In the genomic region with DNA sequence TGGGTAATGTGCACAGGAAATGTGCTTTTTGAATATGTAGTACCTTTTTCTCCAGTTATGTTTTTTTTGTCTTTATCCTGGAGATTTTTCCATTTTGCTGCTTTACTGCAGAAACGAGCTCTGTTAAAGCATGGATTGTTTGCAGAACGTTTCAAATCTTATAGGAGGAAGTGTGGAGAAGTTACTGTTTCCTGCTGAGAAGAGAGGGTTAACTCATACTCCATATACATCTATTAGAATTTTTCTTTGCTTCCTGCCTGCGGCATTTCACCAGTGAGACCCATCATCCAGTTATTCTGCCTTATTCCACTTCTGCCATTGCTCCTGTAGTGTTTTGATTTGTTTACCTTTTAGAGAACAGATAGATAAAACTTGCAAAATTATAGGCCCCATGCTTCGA, we compare ENCODE assay signal across 8 cellular contexts. TPM values are rescaled to one million over a fixed set of nuclear protein-coding genes. Genes with fewer than 3 reads are reported as not detected.
DNase-seq lines count a peak whose midpoint lies in the region; ATAC-seq lines count a peak whose summit lies in the region.

No MANE protein-coding gene starts in this region.

- whole genome bisulfite sequencing in esophagus, 2 donors = 0 to 2% methylated on average over 4 of the region's 4 CpGs
- no CpG with 5 or more reads among the region's 4 CpGs for WGBS in trophoblast cell (ENCODE audit: extremely low coverage, insufficient coverage, insufficient read length)

- CTCF ChIA-PET in activated CD8-positive, alpha-beta memory T cell treated with anti-CD3 and anti-CD28 coated beads, Interleukin-2, amount 10 ng/mL, durations not matched to agents 7 days and 5 days (lab: Charles Lee) = no interaction called here

- no peak for DNase-seq in activated CD8-positive, alpha-beta memory T cell treated with anti-CD3 and anti-CD28 coated beads, Interleukin-2, amount 10 ng/mL, durations not matched to agents 7 days and 5 days
- DNase-seq in activated CD8-positive, alpha-beta memory T cell treated with anti-CD3 and anti-CD28 coated beads, Interleukin-2, amount 50 U/mL, for 4 hours = no peak
- DNase-seq in SJSA1 (ENCODE audit: low read depth in 1 of 2, low spot score in 2 of 2) (peak in 1 of 2 experiments; percentile 12), trophoblast cell (no peak), nucleus accumbens (lab: John Stamatoyannopoulos, UW) (no peak), T1000 (lab: John Stamatoyannopoulos, UW) (no peak)
- DNase-seq in stimulated activated CD4-positive, alpha-beta T cell treated with anti-CD3 and anti-CD28 coated beads, Interleukin-15, amount 100 ng/mL, for 24 hours = no peak

- no peak overlapping the region for H2BK120ac ChIP-seq in trophoblast cell (ENCODE audit: insufficient read depth, low read length, poor library complexity)

- no peak overlapping the region for H3K9ac ChIP-seq in trophoblast cell (ENCODE audit: low read length)

- H3K4ac ChIP-seq in trophoblast cell (ENCODE audit: low read depth, low read length) = peak overlapping the region; percentile 71

- no peak overlapping the region for H2BK5ac ChIP-seq in trophoblast cell (ENCODE audit: low read depth, low read length, poor library complexity)

- peak overlapping the region; percentile 46 for H3K4me3 ChIP-seq in SJSA1
- peak overlapping the region; percentile 51 to 95 for H3K4me3 ChIP-seq in esophagus (ENCODE audit: low read depth in 1 of 2, low read length in 2 of 2)
- peak overlapping the region; percentile 69 for H3K4me3 ChIP-seq in trophoblast cell (ENCODE audit: low read depth, low read length)

- H3K4me3 Mint-ChIP-seq in activated CD8-positive, alpha-beta memory T cell treated with anti-CD3 and anti-CD28 coated beads, Interleukin-2, amount 10 ng/mL, durations not matched to agents 7 days and 5 days = peak overlapping the region; percentile 91

- H3K27me3 ChIP-seq in SJSA1 (replicated peaks) (no peaks in the 10 kb centered on the region), esophagus (ENCODE audit: control insufficient read depth in 1 of 2, insufficient read depth in 2 of 2, low read length in 2 of 2) (no peaks in the 10 kb centered on the region), trophoblast cell (ENCODE audit: insufficient read depth, low read length) (no peaks in the 10 kb centered on the region)

- H3K14ac ChIP-seq in trophoblast cell (ENCODE audit: low read length) = no peak overlapping the region

- H4K12ac ChIP-seq in trophoblast cell (ENCODE audit: low read depth, low read length) = no peak overlapping the region

- peaks cover 18% of the 10 kb centered on the region for H3K36me3 Mint-ChIP-seq in activated CD8-positive, alpha-beta memory T cell treated with anti-CD3 and anti-CD28 coated beads, Interleukin-2, amount 10 ng/mL, durations not matched to agents 7 days and 5 days

- no peak overlapping the region for H4K91ac ChIP-seq in trophoblast cell (ENCODE audit: low read depth, low read length)

- peaks cover 32% of the 10 kb centered on the region for H3K4me1 Mint-ChIP-seq in activated CD8-positive, alpha-beta memory T cell treated with anti-CD3 and anti-CD28 coated beads, Interleukin-2, amount 10 ng/mL, durations not matched to agents 7 days and 5 days

- no peak overlapping the region for H3K27ac ChIP-seq in SJSA1
- H3K27ac ChIP-seq in esophagus (ENCODE audit: low read depth in 2 of 2, low read length in 1 of 2) = no peak overlapping the region
- no peak overlapping the region for H3K27ac ChIP-seq in trophoblast cell (ENCODE audit: low read depth, low read length)

- no peaks in the 10 kb centered on the region for H3K9me3 Mint-ChIP-seq in activated CD8-positive, alpha-beta memory T cell treated with anti-CD3 and anti-CD28 coated beads, Interleukin-2, amount 10 ng/mL, durations not matched to agents 7 days and 5 days (ENCODE audit: low read depth)

- H2AFZ ChIP-seq in trophoblast cell (ENCODE audit: insufficient read depth, low read length, poor library complexity) = no peak overlapping the region

- H3K23ac ChIP-seq in trophoblast cell (ENCODE audit: low read length) = no peak overlapping the region

- H3K36me3 ChIP-seq in SJSA1 (no peaks in the 10 kb centered on the region), esophagus (ENCODE audit: control insufficient read depth in 2 of 2, insufficient read depth in 2 of 2, low read length in 1 of 2) (no peaks in the 10 kb centered on the region), trophoblast cell (ENCODE audit: control insufficient read depth in 1 of 2, insufficient read depth in 2 of 2, low read length in 2 of 2) (no peaks in the 10 kb centered on the region)

- H3K27ac Mint-ChIP-seq in activated CD8-positive, alpha-beta memory T cell treated with anti-CD3 and anti-CD28 coated beads, Interleukin-2, amount 10 ng/mL, durations not matched to agents 7 days and 5 days = peak overlapping the region; percentile 95

- H3K79me1 ChIP-seq in trophoblast cell (ENCODE audit: low read length) = peaks cover 13% of the 10 kb centered on the region

- no peak for ATAC-seq in activated CD8-positive, alpha-beta memory T cell treated with anti-CD3 and anti-CD28 coated beads, Interleukin-2, amount 10 ng/mL, durations not matched to agents 7 days and 5 days

- peaks cover 19% of the 10 kb centered on the region for H3K79me2 ChIP-seq in trophoblast cell (ENCODE audit: control insufficient read depth, insufficient read depth, low read length, poor library complexity)

- no peak overlapping the region for H3K18ac ChIP-seq in trophoblast cell (ENCODE audit: low read length)

- no peak overlapping the region for H2BK12ac ChIP-seq in trophoblast cell (ENCODE audit: low read length)

- H2AK5ac ChIP-seq in trophoblast cell (ENCODE audit: low read length) = no peak overlapping the region

- no peak overlapping the region for H4K8ac ChIP-seq in trophoblast cell (ENCODE audit: low read depth, low read length)

- no peaks in the 10 kb centered on the region for H3K27me3 Mint-ChIP-seq in activated CD8-positive, alpha-beta memory T cell treated with anti-CD3 and anti-CD28 coated beads, Interleukin-2, amount 10 ng/mL, durations not matched to agents 7 days and 5 days

- no peaks in the 10 kb centered on the region for H3K9me3 ChIP-seq in SJSA1 (replicated peaks)
- no peaks in the 10 kb centered on the region for H3K9me3 ChIP-seq in esophagus (ENCODE audit: control insufficient read depth in 2 of 2, insufficient read depth in 1 of 2, low read depth in 1 of 2, low read length in 1 of 2)
- no peaks in the 10 kb centered on the region for H3K9me3 ChIP-seq in trophoblast cell (ENCODE audit: insufficient read depth, low read depth, low read length)

- peaks cover 20% of the 10 kb centered on the region for H3K4me1 ChIP-seq in SJSA1 (replicated peaks)
- peaks cover 0 to 2% of the 10 kb centered on the region in 2 donors for H3K4me1 ChIP-seq in esophagus (ENCODE audit: control insufficient read depth in 2 of 2, insufficient read depth in 2 of 2, low read length in 1 of 2)
- H3K4me1 ChIP-seq in trophoblast cell (ENCODE audit: control insufficient read depth in 1 of 2, insufficient read depth in 2 of 2, low read length in 2 of 2) = peaks cover 0 to 4% of the 10 kb centered on the region in 2 experiments

- peak overlapping the region; percentile 76 for H3K4me2 ChIP-seq in trophoblast cell (ENCODE audit: low read length)

RNA-seq across cellular contexts. Expression of gene RPRD2, which starts 2.0 kb away (rescaled TPM):
- 10 to 100 TPM; 28.1 to 28.5 TPM for total RNA-seq in activated CD8-positive, alpha-beta memory T cell treated with anti-CD3 and anti-CD28 coated beads, Interleukin-2, amount 10 ng/mL, durations not matched to agents 7 days and 5 days
- total RNA-seq in SJSA1 (2014; rRNA removed; shearing (Covaris generic)) = 3.9 and 9.9 TPM in 2 replicates
- 1 to 10 TPM; 7.1 to 8.9 TPM for polyA plus RNA-seq in esophagus
- polyA plus RNA-seq in trophoblast cell (2013) = 20.1 and 20.3 TPM in 2 replicates

RNA-seq across cellular contexts. Expression of gene PRPF3, which starts 44.6 kb away (rescaled TPM):
- 10 to 100 TPM; 72.5 to 76.2 TPM for total RNA-seq in activated CD8-positive, alpha-beta memory T cell treated with anti-CD3 and anti-CD28 coated beads, Interleukin-2, amount 10 ng/mL, durations not matched to agents 7 days and 5 days
- 40.2 and 49.6 TPM in 2 replicates for total RNA-seq in SJSA1 (2014; rRNA removed; shearing (Covaris generic))
- 10 to 100 TPM; 24.7 to 37.6 TPM for polyA plus RNA-seq in esophagus
- 43.1 and 47.5 TPM in 2 replicates for polyA plus RNA-seq in trophoblast cell (2013)
